ENCODE assay signal across 2 cellular contexts in the genomic region with DNA sequence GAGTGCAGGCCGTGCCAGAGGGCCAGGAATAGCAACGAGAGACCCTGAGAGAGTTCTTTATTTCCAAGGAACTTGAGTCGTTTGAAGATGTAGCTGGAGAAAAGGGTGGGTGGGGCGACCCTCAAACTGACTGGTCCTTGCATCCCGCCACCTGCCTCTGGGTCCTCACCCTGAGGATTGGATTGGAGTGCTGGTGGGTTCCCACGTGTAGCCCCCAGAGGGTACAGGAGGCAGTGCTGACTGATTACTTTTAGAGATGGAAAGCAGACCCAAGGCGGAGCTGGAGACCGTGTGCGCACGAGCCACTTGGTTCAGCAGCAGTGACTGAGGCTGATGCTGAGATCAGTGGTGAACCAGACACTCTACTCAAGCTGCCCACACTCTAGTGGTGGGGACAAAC.
TF ChIP-seq lines count a peak whose summit lies in the region.

No MANE protein-coding gene starts in this region.

TF ChIP-seq in A549, 52 proteins besides CTCF, POLR2A, EP300 and RAD21:
- TF ChIP-seq POLR2AphosphoS2 (conservative IDR thresholded peaks at IDR 0.05; ENCODE audit: low read length) = no peak
- TF ChIP-seq CHD4 (IDR thresholded peaks at IDR 0.05; ENCODE audit: borderline replicate concordance) = no peak
- TF ChIP-seq TP53 (CRISPR knock-in tag; IDR thresholded peaks at IDR 0.05) = no peak
- TF ChIP-seq HOXA7 (CRISPR knock-in tag; IDR thresholded peaks at IDR 0.05) = no peak
- TF ChIP-seq NR3C1 (IDR thresholded peaks at IDR 0.05) = no peak
- no peak for TF ChIP-seq ESRRA (IDR thresholded peaks at IDR 0.05; ENCODE audit: borderline replicate concordance, low read length)
- no peak for TF ChIP-seq NPAS2 (CRISPR knock-in tag; IDR thresholded peaks at IDR 0.05; ENCODE audit: borderline replicate concordance)
- TF ChIP-seq ATOH8 (CRISPR knock-in tag; IDR thresholded peaks at IDR 0.05; ENCODE audit: low read depth) = no peak
- no peak for TF ChIP-seq CEBPB (IDR thresholded peaks at IDR 0.05)
- no peak for TF ChIP-seq JUNB (IDR thresholded peaks at IDR 0.05)
- TF ChIP-seq FOSB (CRISPR knock-in tag; IDR thresholded peaks at IDR 0.05) = no peak
- TF ChIP-seq CBX8 (IDR thresholded peaks at IDR 0.05) = no peak
- TF ChIP-seq HOXB13 (CRISPR knock-in tag; IDR thresholded peaks at IDR 0.05; ENCODE audit: low read depth) = no peak
- no peak for TF ChIP-seq RARB (CRISPR knock-in tag; IDR thresholded peaks at IDR 0.05)
- TF ChIP-seq KDM5A (IDR thresholded peaks at IDR 0.05) = no peak

TF ChIP-seq in HCT116, 20 proteins besides CTCF, POLR2A, EP300 and RAD21:
- TF ChIP-seq ELF1 (IDR thresholded peaks at IDR 0.05; ENCODE audit: borderline replicate concordance, low read depth) (no peak), ATF3 (IDR thresholded peaks at IDR 0.05) (no peak), FOSL1 (IDR thresholded peaks at IDR 0.05; ENCODE audit: low read depth) (no peak)
